In the genomic region with DNA sequence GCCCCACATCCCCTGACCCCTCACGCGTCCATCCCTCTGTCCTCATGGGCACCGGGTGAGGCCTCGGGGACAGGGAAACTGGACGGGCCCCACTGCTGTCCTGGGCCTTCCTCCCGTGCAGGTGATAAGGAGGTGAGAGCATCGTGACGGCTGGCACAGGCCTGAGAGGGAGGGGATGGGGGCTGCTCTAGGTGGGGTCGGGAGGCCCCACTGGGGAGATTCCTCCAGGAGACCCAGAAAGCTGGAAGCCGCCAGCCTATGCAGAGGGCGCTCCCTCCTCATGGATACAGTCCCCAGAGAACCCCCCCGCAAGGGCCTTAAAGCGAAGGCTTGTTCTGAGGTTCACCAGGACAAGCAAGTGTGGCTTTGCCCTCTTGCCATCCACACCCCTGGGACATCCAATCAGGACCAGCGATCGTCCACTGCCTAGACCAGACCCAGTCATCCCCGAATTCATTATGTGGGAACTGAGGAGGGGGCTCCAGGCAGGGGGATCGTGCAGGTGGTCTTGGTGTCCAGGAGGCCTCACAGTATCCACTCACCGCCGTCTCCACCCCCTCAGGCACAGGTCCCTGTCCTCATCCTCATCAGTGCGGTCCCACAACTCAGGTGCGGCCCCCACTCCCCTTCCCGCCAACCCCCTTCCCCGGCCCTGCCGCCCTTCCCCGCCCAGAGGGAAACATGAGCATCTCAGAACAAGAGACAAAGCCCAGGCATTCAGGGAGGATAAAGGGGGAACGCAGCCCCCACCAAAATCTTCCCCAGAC, we compare ENCODE assay signal across 14 cellular contexts.
"Had no signal": no experiment of that assay in that cellular context is flagged by ENCODE, and none has a peak within 500 bp of the region (broad histone marks: within the 10 kb centered on the region; RNA-seq: fewer than 3 reads in every experiment).

No MANE protein-coding gene starts in this region.

- H3K9me3 Mint-ChIP-seq: activated T-helper 2 cell treated with anti-CD3 and anti-CD28 coated beads, Interferon-gamma antibody, Interleukin-2, Interleukin-4, amounts not matched to agents 10 μg/mL and 5 μg/mL and 100 μg/mL, durations not matched to agents 14 hours and 24 hours and 36 hours; dendritic cell treated with granulocyte-macrophage colony-stimulating factor and Interleukin-4, amounts not matched to agents 40 ng/mL and 50 ng/mL, for 4 days; effector memory CD8-positive, alpha-beta T cell had no signal

- ATAC-seq: effector memory CD8-positive, alpha-beta T cell; gastroesophageal sphincter had no signal

- H3K4me3 ChIP-seq: adrenal gland, gastroesophageal sphincter, ovary, skin epidermis, thyroid gland, vagina had no signal

- H3K9me3 ChIP-seq: adrenal gland, gastroesophageal sphincter, ovary, thyroid gland, vagina had no signal

- H3K27me3 ChIP-seq: adrenal gland, gastroesophageal sphincter, ovary, thyroid gland, vagina had no signal

- H3K4me3 Mint-ChIP-seq: dendritic cell treated with granulocyte-macrophage colony-stimulating factor and Interleukin-4, amounts not matched to agents 40 ng/mL and 50 ng/mL, for 4 days; effector memory CD8-positive, alpha-beta T cell had no signal

- H3K36me3 ChIP-seq: adrenal gland, gastroesophageal sphincter, ovary, thyroid gland, vagina had no signal

- H3K27ac ChIP-seq: adrenal gland, ovary had no signal

- H3K27ac Mint-ChIP-seq: activated T-helper 2 cell treated with anti-CD3 and anti-CD28 coated beads, Interferon-gamma antibody, Interleukin-2, Interleukin-4, amounts not matched to agents 10 μg/mL and 5 μg/mL and 100 μg/mL, durations not matched to agents 14 hours and 24 hours and 36 hours; dendritic cell treated with granulocyte-macrophage colony-stimulating factor and Interleukin-4, amounts not matched to agents 40 ng/mL and 50 ng/mL, for 4 days; effector memory CD8-positive, alpha-beta T cell had no signal

- DNase-seq: activated CD4-positive, alpha-beta T cell treated with anti-CD3 and anti-CD28 coated beads, Interleukin-2, amount 50 U/mL, for 1 hour; activated CD4-positive, CD25-positive, alpha-beta regulatory T cell; activated naive CD4-positive, alpha-beta T cell treated with anti-CD3 and anti-CD28 coated beads, Interleukin-2, amount 50 U/mL, for 16 hours; activated T-cell treated with anti-CD3 and anti-CD28 coated beads for 4 hours; adrenal gland; effector memory CD8-positive, alpha-beta T cell; T-helper 2 cell; thyroid gland had no signal
